ENCODE assay signal across 7 cellular contexts in the genomic region with DNA sequence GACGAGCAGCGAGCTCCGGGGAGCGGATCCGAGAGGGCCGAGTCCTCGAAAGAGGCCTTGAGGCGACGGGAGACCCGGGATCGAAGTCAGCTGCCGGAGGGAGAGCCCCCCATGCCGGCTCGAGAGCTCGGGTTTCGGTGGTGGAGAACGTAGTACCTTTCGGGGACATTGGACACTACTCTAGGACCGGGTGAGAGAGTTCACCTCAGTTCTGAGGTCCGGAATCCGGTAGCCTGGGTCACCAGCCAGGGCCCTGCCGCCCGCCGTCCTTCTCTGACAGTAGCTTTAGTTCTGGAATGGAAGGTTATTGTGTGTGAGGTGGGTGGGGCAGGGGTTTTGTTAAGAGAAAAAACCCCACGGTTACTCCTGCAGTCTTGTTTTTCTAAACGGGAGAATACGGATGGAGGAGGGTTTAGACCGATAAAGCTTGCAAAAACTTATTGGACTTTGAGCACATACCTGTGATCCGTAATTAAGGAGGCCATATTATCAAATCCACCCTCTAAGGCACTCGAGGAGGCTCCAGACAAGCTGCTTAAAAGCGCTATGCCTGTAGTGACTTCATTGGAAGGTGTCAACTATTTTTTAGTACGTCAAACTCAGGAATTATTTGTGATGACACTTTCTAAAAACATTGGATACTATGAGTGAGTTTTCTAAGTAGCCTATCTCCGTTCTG.
DNase-seq lines count a peak whose midpoint lies in the region; ATAC-seq, FAIRE-seq and TF ChIP-seq lines count a peak whose summit lies in the region.

No MANE protein-coding gene starts in this region.

- no peaks in the 10 kb centered on the region for H3K9me2 ChIP-seq in MM.1S (replicated peaks; ENCODE audit: insufficient read depth, low read length)

- TF ChIP-seq CTCF in MM.1S (IDR thresholded peaks at IDR 0.05; ENCODE audit: low read length): no peak

- H3K27me3 ChIP-seq in MM.1S (replicated peaks; ENCODE audit: insufficient read depth, low read length) (no peaks in the 10 kb centered on the region), iPS-18a (ENCODE audit: control insufficient read depth, insufficient read depth, low read length) (no peaks in the 10 kb centered on the region)

- FAIRE-seq in H54 (lab: Jason Lieb, UNC): peak; percentile 52

- H3K79me2 ChIP-seq in MM.1S (ENCODE audit: low read length): peaks cover 54% of the 10 kb centered on the region

- peak; percentile 6 for ATAC-seq in GM18499 (IDR thresholded peaks at IDR 0.05; ENCODE audit: insufficient read depth, unreplicated experiment)

- peak overlapping the region; percentile 92 for H3K9ac ChIP-seq in MM.1S (ENCODE audit: low read length)
- peak overlapping the region; percentile 84 for H3K9ac ChIP-seq in iPS-18a (ENCODE audit: low read length)

- TF ChIP-seq POLR2A in H54 (IDR thresholded peaks at IDR 0.05; ENCODE audit: low read depth, low read length): no peak

- peak overlapping the region; percentile 91 for H3K27ac ChIP-seq in MM.1S (ENCODE audit: low read length)
- H3K27ac ChIP-seq in iPS-18a (ENCODE audit: low read length): no peak overlapping the region

- H4K20me1 ChIP-seq in MM.1S (ENCODE audit: insufficient read depth, low read length): no peaks in the 10 kb centered on the region

- H3K9me3 ChIP-seq in MM.1S (replicated peaks; ENCODE audit: insufficient read depth, low read length): no peaks in the 10 kb centered on the region
- H3K9me3 ChIP-seq in iPS-18a (ENCODE audit: control insufficient read depth, low read depth, low read length): no peaks in the 10 kb centered on the region

- peak overlapping the region; percentile 72 for H3K4me2 ChIP-seq in MM.1S (ENCODE audit: low read depth, low read length)

- peaks cover 10% of the 10 kb centered on the region; the same call in 1 of the 2 replicates for H3F3A ChIP-seq in MM.1S (ENCODE audit: insufficient read depth, low read length)

- H3K4me3 ChIP-seq in MM.1S (ENCODE audit: low read length) (peak overlapping the region; percentile 80), iPS-18a (ENCODE audit: low read length) (peak overlapping the region; percentile 72)

- no peaks in the 10 kb centered on the region for H3K36me3 ChIP-seq in MM.1S (replicated peaks; ENCODE audit: insufficient read depth, low read length)
- no peaks in the 10 kb centered on the region for H3K36me3 ChIP-seq in iPS-18a (ENCODE audit: control insufficient read depth, low read depth, low read length)

- peak overlapping the region; percentile 91 for H2AFZ ChIP-seq in MM.1S (ENCODE audit: low read length)

- H3K4me1 ChIP-seq in MM.1S (ENCODE audit: low read length) (peaks cover 16% of the 10 kb centered on the region), iPS-18a (ENCODE audit: control insufficient read depth, low read depth, low read length) (peaks cover 14% of the 10 kb centered on the region)

- DNase-seq in H54 (ENCODE audit: insufficient read length, low spot score) (no peak), MM.1S (peak; percentile 16), amniotic epithelial cell (ENCODE audit: low read depth) (peak; percentile 22), DMS153 treated with DMSO at 0.1 percent for 48 hours (lab: John Stamatoyannopoulos, UW; ENCODE audit: unreplicated experiment) (no peak)
- DNase-seq in stimulated activated CD4-positive, alpha-beta T cell treated with anti-CD3 and anti-CD28 coated beads, Interleukin-2, amount 100 ng/mL, for 4 hours (ENCODE audit: low read depth): peak; percentile 6

Comparison
In these comparisons a context has a peak if more than half of its experiments do, and no peak if none do; other contexts are left out.
1. DNase-seq: peak in MM.1S (single experiment), amniotic epithelial cell (single experiment) and stimulated activated CD4-positive, alpha-beta T cell treated with anti-CD3 and anti-CD28 coated beads, Interleukin-2, amount 100 ng/mL, for 4 hours (single experiment); none in H54 (single experiment) and DMS153 treated with DMSO at 0.1 percent for 48 hours (single experiment).